Comparison of ENCODE assay signal across 8 cellular contexts in the genomic region with DNA sequence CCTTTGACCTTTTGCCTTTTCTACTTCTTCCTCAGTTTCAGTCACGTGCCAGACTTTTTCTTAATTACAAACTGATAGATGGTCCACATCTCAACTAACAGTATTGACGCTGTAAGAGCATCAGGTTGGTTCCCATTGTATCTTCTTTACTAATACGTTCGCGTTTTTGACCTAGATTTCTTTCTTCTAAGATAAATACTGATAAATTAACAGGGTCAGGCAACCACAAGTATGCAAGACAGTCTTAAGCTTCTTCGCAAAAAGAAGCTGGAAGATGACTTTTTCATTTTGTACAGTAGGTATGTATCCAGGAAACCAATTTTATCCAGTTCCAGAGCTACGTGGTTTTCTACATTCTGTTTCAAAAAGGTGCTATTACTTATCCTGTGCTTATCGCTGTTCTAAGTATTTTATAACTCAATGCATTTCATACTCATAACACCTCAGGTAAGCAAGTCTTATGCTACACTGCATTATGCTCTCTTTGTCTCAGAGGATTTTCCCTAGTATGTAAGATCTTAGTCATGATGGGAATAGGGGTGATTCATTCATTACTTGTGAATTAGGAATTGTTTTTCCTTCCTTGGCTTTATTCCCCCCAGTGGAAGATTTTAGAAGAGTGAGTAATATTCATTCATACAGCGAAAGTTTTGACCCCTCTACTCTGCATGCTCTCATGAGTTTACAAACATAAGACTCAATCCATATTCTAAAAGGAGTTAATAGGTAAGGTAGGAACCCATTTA. TPM values are rescaled to one million over a fixed set of nuclear protein-coding genes. Genes with fewer than 3 reads are reported as not detected.
DNase-seq lines count a peak whose midpoint lies in the region; ATAC-seq, FAIRE-seq and TF ChIP-seq lines count a peak whose summit lies in the region.

No MANE protein-coding gene starts in this region.

- peak overlapping the region; percentile 85 for H3K27ac ChIP-seq in ACC112 (ENCODE audit: low read depth, low read length)
- no peak overlapping the region for H3K27ac ChIP-seq in HEK293 (ENCODE audit: extremely low read depth, low read depth, low read length)
- H3K27ac ChIP-seq in keratinocyte (ENCODE audit: control insufficient read depth, insufficient read depth, low read length), result peak overlapping the region; percentile 94
- H3K27ac ChIP-seq in suprapubic skin, result peak overlapping the region; percentile 99

- no peaks in the 10 kb centered on the region for H3K27me3 Mint-ChIP-seq in activated naive CD8-positive, alpha-beta T cell treated with anti-CD3 and anti-CD28 coated beads, Interleukin-2, amount 50 U/mL, for 24 hours

- H3K4me1 ChIP-seq in ACC112 (ENCODE audit: control insufficient read depth, insufficient read depth, low read length, unreplicated experiment) (peaks cover 30% of the 10 kb centered on the region), HEK293 (ENCODE audit: control insufficient read depth, insufficient read depth, low read length) (no peaks in the 10 kb centered on the region; the same call in 1 of the 2 replicates), keratinocyte (ENCODE audit: control insufficient read depth, extremely low read depth, insufficient read depth, low read length) (peaks cover 36% of the 10 kb centered on the region), suprapubic skin (peaks cover 45% of the 10 kb centered on the region)

- peaks cover 50% of the 10 kb centered on the region for H3K4me1 Mint-ChIP-seq in activated naive CD8-positive, alpha-beta T cell treated with anti-CD3 and anti-CD28 coated beads, Interleukin-2, amount 50 U/mL, for 24 hours

- peak overlapping the region; percentile 95 for H3K4me2 ChIP-seq in keratinocyte (ENCODE audit: control insufficient read depth, extremely low read depth, insufficient read depth, low read depth, low read length)

- TF ChIP-seq CTCF in HEK293 (tag by site-specific recombination; IDR thresholded peaks at IDR 0.05), result no peak
- TF ChIP-seq CTCF in keratinocyte (optimal IDR thresholded peaks at IDR 0.05 in 1 of 3, IDR thresholded peaks at IDR 0.05 in 1 of 3, conservative IDR thresholded peaks at IDR 0.05 in 1 of 3; ENCODE audit: extremely low read depth in 1 of 3, insufficient read depth in 2 of 3, low read length in 3 of 3), result no peak
- TF ChIP-seq CTCF in suprapubic skin (IDR thresholded peaks at IDR 0.05), result no peak

- no peak for DNase-seq in activated naive CD8-positive, alpha-beta T cell treated with anti-CD3 and anti-CD28 coated beads, Interleukin-2, amount 50 U/mL, for 24 hours
- DNase-seq in keratinocyte (ENCODE audit: low read depth, low spot score), result peak; percentile 58
- no peak for DNase-seq in suprapubic skin (ENCODE audit: low spot score in 2 of 2)
- DNase-seq in H4 (ENCODE audit: low spot score), result no peak

- peak overlapping the region; percentile 95 for H3K4me3 ChIP-seq in ACC112 (ENCODE audit: low read depth, low read length)
- H3K4me3 ChIP-seq in HEK293 (ENCODE audit: low read depth, low read length), result peak overlapping the region; percentile 84
- H3K4me3 ChIP-seq in keratinocyte (ENCODE audit: control insufficient read depth in 2 of 3, extremely low read depth in 1 of 3, insufficient read depth in 2 of 3, low read depth in 1 of 3, low read length in 3 of 3), result peak overlapping the region; percentile 88 to 94 (median 93)
- H3K4me3 ChIP-seq in suprapubic skin, result peak overlapping the region; percentile 100

- 35% methylated on average over 9 of the region's 9 CpGs for WGBS in suprapubic skin

- no peak for ATAC-seq in activated naive CD8-positive, alpha-beta T cell treated with anti-CD3 and anti-CD28 coated beads, Interleukin-2, amount 50 U/mL, for 24 hours
- ATAC-seq in HG02759 (IDR thresholded peaks at IDR 0.05; ENCODE audit: unreplicated experiment) (no peak), GM18505 (IDR thresholded peaks at IDR 0.05; ENCODE audit: unreplicated experiment) (no peak)

- H3K36me3 ChIP-seq in ACC112 (ENCODE audit: insufficient read depth, low read length) (no peaks in the 10 kb centered on the region; the same call in 1 of the 2 replicates), HEK293 (ENCODE audit: control insufficient read depth in 2 of 2, insufficient read depth in 1 of 2, low read length in 2 of 2) (no peaks in the 10 kb centered on the region), keratinocyte (ENCODE audit: control insufficient read depth in 2 of 2, extremely low read depth in 1 of 2, insufficient read depth in 2 of 2, low read length in 2 of 2) (no peaks in the 10 kb centered on the region), suprapubic skin (peaks cover 4% of the 10 kb centered on the region)

- H3K9me3 ChIP-seq in HEK293 (ENCODE audit: control insufficient read depth, insufficient read depth, low read depth, low read length) (no peaks in the 10 kb centered on the region), keratinocyte (ENCODE audit: control insufficient read depth, low read depth, low read length) (no peaks in the 10 kb centered on the region), suprapubic skin (no peaks in the 10 kb centered on the region)

- dilution Hi-C loops in keratinocyte (cut with MboI; ENCODE audit: extremely low pct_ligation_motif_present, low sequenced_read_pairs), result no loop called here

- peak; percentile 65 for FAIRE-seq in keratinocyte (lab: Jason Lieb, UNC)

- no peaks in the 10 kb centered on the region for H4K20me1 ChIP-seq in keratinocyte (ENCODE audit: control insufficient read depth, extremely low read depth, insufficient read depth, low read length)

- TF ChIP-seq POLR2A in suprapubic skin (IDR thresholded peaks at IDR 0.05) (no peak), GM18505 (IDR thresholded peaks at IDR 0.05; ENCODE audit: borderline replicate concordance, extremely low read depth, insufficient read depth, insufficient read length) (no peak)

- peak overlapping the region; percentile 88 for H3K27ac Mint-ChIP-seq in activated naive CD8-positive, alpha-beta T cell treated with anti-CD3 and anti-CD28 coated beads, Interleukin-2, amount 50 U/mL, for 24 hours

- peak overlapping the region; percentile 83 for H3K4me3 Mint-ChIP-seq in activated naive CD8-positive, alpha-beta T cell treated with anti-CD3 and anti-CD28 coated beads, Interleukin-2, amount 50 U/mL, for 24 hours

- POLR2A ChIA-PET in HEK293 (lab: Yijun Ruan, JAX), result interaction anchor here (0.9 to 1.3 kb wide), 3 partner anchors 14 to 179 kb away, joined by 3 read pairs; a partner anchor contains a TSS

- H3K79me2 ChIP-seq in ACC112 (ENCODE audit: control insufficient read depth, insufficient read depth, low read length, unreplicated experiment) (peaks cover 44% of the 10 kb centered on the region), keratinocyte (ENCODE audit: control insufficient read depth, insufficient read depth, low read length) (peaks cover 33% of the 10 kb centered on the region)

- H3K9ac ChIP-seq in keratinocyte (ENCODE audit: control insufficient read depth, extremely low read depth, insufficient read depth, low read length), result peak overlapping the region; percentile 97

- no peaks in the 10 kb centered on the region for H3K9me1 ChIP-seq in keratinocyte (ENCODE audit: control insufficient read depth, extremely low read depth, insufficient read depth, low read length)

- CTCF ChIA-PET in HEK293 (lab: Yijun Ruan, JAX), result interaction anchor here (0.6 to 2.0 kb wide), 3 partner anchors 12 to 1176 kb away, joined by 3 to 6 read pairs (median 3); no protein-coding TSS in a partner anchor

- peak overlapping the region; percentile 98 for H2AFZ ChIP-seq in ACC112 (ENCODE audit: low read length, unreplicated experiment)
- H2AFZ ChIP-seq in keratinocyte (ENCODE audit: control insufficient read depth, low read length), result peak overlapping the region; percentile 12

- peaks cover 18% of the 10 kb centered on the region for H3K36me3 Mint-ChIP-seq in activated naive CD8-positive, alpha-beta T cell treated with anti-CD3 and anti-CD28 coated beads, Interleukin-2, amount 50 U/mL, for 24 hours (ENCODE audit: low read depth)

- no peak for TF ChIP-seq EP300 in suprapubic skin (IDR thresholded peaks at IDR 0.05)

- no peaks in the 10 kb centered on the region for H3K9me3 Mint-ChIP-seq in activated naive CD8-positive, alpha-beta T cell treated with anti-CD3 and anti-CD28 coated beads, Interleukin-2, amount 50 U/mL, for 24 hours

- H3K27me3 ChIP-seq in ACC112 (ENCODE audit: insufficient read depth, low read length), result no peaks in the 10 kb centered on the region
- no peaks in the 10 kb centered on the region for H3K27me3 ChIP-seq in keratinocyte (ENCODE audit: control insufficient read depth, extremely low read depth, insufficient read depth, low read length)
- H3K27me3 ChIP-seq in suprapubic skin, result no peaks in the 10 kb centered on the region

RNA-seq across cellular contexts. Expression of a gene that starts 1.0 kb away (rescaled TPM):
- polyA plus RNA-seq in keratinocyte, result 4.4 to 11.3 TPM (median 6.5 TPM) in 3 replicates
- polyA plus RNA-seq in keratinocyte (2011; ENCODE audit: low read depth), result 11.4 TPM
- polyA plus RNA-seq in keratinocyte (2011; cell fraction: cytosol; rRNA removed), result 5.2 and 8.3 TPM in 2 replicates
- polyA plus RNA-seq in keratinocyte (2011; cell fraction: nucleus; rRNA removed), result 7.6 and 8.3 TPM in 2 replicates
- polyA plus RNA-seq in keratinocyte (2012; ENCODE audit: low replicate concordance), result 6.8 and 7.6 TPM in 2 replicates
- 0.95 to 7.5 TPM (median 2.7 TPM) in 3 replicates for polyA minus RNA-seq in keratinocyte
- 2.7 TPM for polyA minus RNA-seq in keratinocyte (2011; cell fraction: cytosol; rRNA and poly(A)+ RNA removed)
- 6.8 and 7.5 TPM in 2 replicates for polyA minus RNA-seq in keratinocyte (2011; cell fraction: nucleus; rRNA and poly(A)+ RNA removed)
- total RNA-seq in suprapubic skin, result 10 to 100 TPM in 1 of 4 donors, 1 to 10 TPM in 3; 6.0 to 11.0 (median 7.8) TPM
- 13.3 and 14.8 TPM in 2 replicates for total RNA-seq in H4 (2014; rRNA removed; shearing (Covaris generic))

RNA-seq across cellular contexts. Expression of a gene that starts 1.0 kb away (rescaled TPM):
- 37.2 to 50.7 TPM (median 42.6 TPM) in 3 replicates for polyA plus RNA-seq in keratinocyte
- 70.0 TPM for polyA plus RNA-seq in keratinocyte (2011; ENCODE audit: low read depth)
- 23.3 and 49.2 TPM in 2 replicates for polyA plus RNA-seq in keratinocyte (2011; cell fraction: cytosol; rRNA removed)
- 39.2 and 51.6 TPM in 2 replicates for polyA plus RNA-seq in keratinocyte (2011; cell fraction: nucleus; rRNA removed)
- 16.5 and 34.1 TPM in 2 replicates for polyA plus RNA-seq in keratinocyte (2012; ENCODE audit: low replicate concordance)
- 13.2 to 125 TPM (median 76.5 TPM) in 3 replicates for polyA minus RNA-seq in keratinocyte
- polyA minus RNA-seq in keratinocyte (2011; cell fraction: cytosol; rRNA and poly(A)+ RNA removed), result 21.5 TPM
- polyA minus RNA-seq in keratinocyte (2011; cell fraction: nucleus; rRNA and poly(A)+ RNA removed), result 34.6 and 89.1 TPM in 2 replicates
- 10 to 100 TPM; 31.1 to 60.1 (median 53.7) TPM for total RNA-seq in suprapubic skin
- total RNA-seq in H4 (2014; rRNA removed; shearing (Covaris generic)), result 33.0 and 41.7 TPM in 2 replicates

RNA-seq across cellular contexts. Expression of a gene that starts 15.3 kb away (rescaled TPM):
- 57.1 to 141 TPM (median 94.4 TPM) in 3 replicates for polyA plus RNA-seq in keratinocyte
- 116 TPM for polyA plus RNA-seq in keratinocyte (2011; ENCODE audit: low read depth)
- 43.8 and 90.7 TPM in 2 replicates for polyA plus RNA-seq in keratinocyte (2011; cell fraction: cytosol; rRNA removed)
- 55.8 and 90.3 TPM in 2 replicates for polyA plus RNA-seq in keratinocyte (2011; cell fraction: nucleus; rRNA removed)
- 34.4 and 124 TPM in 2 replicates for polyA plus RNA-seq in keratinocyte (2012; ENCODE audit: low replicate concordance)
- polyA minus RNA-seq in keratinocyte, result 9.2 to 61.3 TPM (median 24.5 TPM) in 3 replicates
- 31.5 TPM for polyA minus RNA-seq in keratinocyte (2011; cell fraction: cytosol; rRNA and poly(A)+ RNA removed)
- 35.9 and 67.1 TPM in 2 replicates for polyA minus RNA-seq in keratinocyte (2011; cell fraction: nucleus; rRNA and poly(A)+ RNA removed)
- total RNA-seq in suprapubic skin, result 100 to 1,000 TPM in 1 of 4 donors, 10 to 100 TPM in 3; 36.9 to 107 (median 64.3) TPM
- 122 and 171 TPM in 2 replicates for total RNA-seq in H4 (2014; rRNA removed; shearing (Covaris generic))
